14 cellular contexts compared by ENCODE assay signal in genomic region chr11:117866526-117866925, GRCh38. TPM values are rescaled to one million over a fixed set of nuclear protein-coding genes. Genes with fewer than 3 reads are reported as not detected.
"Had no signal": no experiment of that assay in that cellular context is flagged by ENCODE, and none has a peak within 500 bp of the region (broad histone marks: within the 10 kb centered on the region; RNA-seq: fewer than 3 reads in every experiment).

No MANE protein-coding gene starts in this region.

- H3K36me3 ChIP-seq: breast epithelium, neutrophil had no signal

- H3K4me1 ChIP-seq: psoas muscle had no signal

- H3K9me3 ChIP-seq: breast epithelium, neutrophil, psoas muscle had no signal

- H3K27ac ChIP-seq: neutrophil, psoas muscle had no signal

- H3K4me3 ChIP-seq: breast epithelium, psoas muscle had no signal

- DNase-seq: activated CD8-positive, alpha-beta memory T cell treated with anti-CD3 and anti-CD28 coated beads, Interleukin-2, amount 10 ng/mL, durations not matched to agents 7 days and 5 days; activated gamma-delta T cell; activated naive CD8-positive, alpha-beta T cell treated with anti-CD3 and anti-CD28 coated beads for 36 hours; activated T-cell treated with anti-CD3 and anti-CD28 coated beads, Interleukin-2, amount 50 U/mL, for 24 hours; effector CD4-positive, alpha-beta T cell; foreskin melanocyte; naive B cell; psoas muscle; stimulated activated CD4-positive, alpha-beta T cell treated with anti-CD3 and anti-CD28 coated beads, Interleukin-2, amount 100 ng/mL, for 48 hours; stimulated activated naive CD4-positive, alpha-beta T cell treated with Interleukin-2 at 50 U/mL for 16 hours had no signal

- H3K27me3 ChIP-seq: breast epithelium had no signal

- ATAC-seq: activated CD4-positive, CD25-positive, alpha-beta regulatory T cell treated with anti-CD3 and anti-CD28 coated beads, Interleukin-2, amount 50 U/mL, for 24 hours; activated CD8-positive, alpha-beta memory T cell treated with anti-CD3 and anti-CD28 coated beads, Interleukin-2, amount 10 ng/mL, durations not matched to agents 7 days and 5 days had no signal

RNA-seq across cellular contexts. Expression of gene FXYD6, which starts 9.9 kb away (rescaled TPM):
- total RNA-seq: T-helper 2 cell treated with Interferon-gamma antibody and Interleukin-4, amounts not matched to agents 100 ng/mL and 5 ng/mL, for 36 hours had no signal
